In the genomic region with DNA sequence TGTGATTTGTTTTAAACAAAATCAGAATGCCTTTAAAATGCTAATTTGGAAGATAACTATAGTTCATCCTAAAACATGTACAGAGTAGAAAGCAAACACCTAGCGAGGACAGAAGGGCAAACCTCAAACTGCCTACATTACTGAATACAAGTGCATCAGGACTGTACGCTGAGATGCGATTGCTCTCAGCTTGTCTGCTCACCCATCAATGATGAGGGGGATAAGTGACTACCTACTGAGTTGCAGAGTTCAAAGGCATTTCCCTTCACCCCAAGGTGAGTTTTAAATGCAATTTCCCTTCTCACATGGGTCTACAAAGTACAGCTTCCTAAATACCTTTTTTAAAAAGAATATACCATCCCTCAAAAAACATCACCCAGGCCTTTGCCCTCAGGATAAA, we compare ENCODE assay signal across 8 cellular contexts. TPM values are rescaled to one million over a fixed set of nuclear protein-coding genes. Genes with fewer than 3 reads are reported as not detected.
DNase-seq lines count a peak whose midpoint lies in the region; ATAC-seq, FAIRE-seq and TF ChIP-seq lines count a peak whose summit lies in the region.

No MANE protein-coding gene starts in this region.

- no peaks in the 10 kb centered on the region for H3K9me2 ChIP-seq in GM23338 (ENCODE audit: insufficient read depth)

- no peaks in the 10 kb centered on the region for H3K9me3 ChIP-seq in endothelial cell of umbilical vein (replicated peaks; ENCODE audit: control insufficient read depth, insufficient read depth, low read length)
- H3K9me3 ChIP-seq in skeletal muscle tissue (ENCODE audit: control insufficient read depth in 3 of 3, low read length in 3 of 3) = no peaks in the 10 kb centered on the region
- no peaks in the 10 kb centered on the region for H3K9me3 ChIP-seq in HAP-1

- H3K4me2 ChIP-seq in GM23338 (peak overlapping the region; percentile 55; the same call in 1 of the 2 replicates), endothelial cell of umbilical vein (ENCODE audit: insufficient read depth, low read length) (peak overlapping the region; percentile 60)

- dilution Hi-C loops in endothelial cell of umbilical vein (cut with MboI; ENCODE audit: extremely low pct_ligation_motif_present, low sequenced_read_pairs) = no loop called here

- H3K9ac ChIP-seq in endothelial cell of umbilical vein (replicated peaks; ENCODE audit: extremely low read depth, insufficient read depth, low read length) (peak overlapping the region; percentile 62), skeletal muscle tissue (ENCODE audit: low read depth in 1 of 3, low read length in 3 of 3) (no peak overlapping the region)

- in situ Hi-C loops in HAP-1 (cut with MboI; ENCODE audit: low sequenced_read_pairs) = no loop called here

- H3F3A ChIP-seq in GM23338 (replicated peaks; ENCODE audit: low read depth) = no peaks in the 10 kb centered on the region

- H3K36me3 ChIP-seq in GM23338 (ENCODE audit: insufficient read depth) (no peaks in the 10 kb centered on the region), endothelial cell of umbilical vein (ENCODE audit: control insufficient read depth in 2 of 2, extremely low read depth in 1 of 2, insufficient read depth in 2 of 2, low read length in 2 of 2) (no peaks in the 10 kb centered on the region), skeletal muscle tissue (ENCODE audit: control insufficient read depth in 3 of 3, insufficient read depth in 3 of 3, low read length in 3 of 3) (no peaks in the 10 kb centered on the region), HAP-1 (replicated peaks) (no peaks in the 10 kb centered on the region)

- no peaks in the 10 kb centered on the region for H3K9me1 ChIP-seq in endothelial cell of umbilical vein (replicated peaks; ENCODE audit: control insufficient read depth, extremely low read depth, insufficient read depth, low read length)

- H4K20me1 ChIP-seq in GM23338 (replicated peaks; ENCODE audit: insufficient read depth) (no peaks in the 10 kb centered on the region), endothelial cell of umbilical vein (replicated peaks; ENCODE audit: control insufficient read depth, extremely low read depth, insufficient read depth, low read length) (no peaks in the 10 kb centered on the region)

- H3K36me3 Mint-ChIP-seq in GM23338 (ENCODE audit: low read depth) = no peaks in the 10 kb centered on the region
- H3K36me3 Mint-ChIP-seq in T-helper 1 cell treated with Interleukin-12 subunit alpha and Interleukin-12 subunit beta and Interleukin-4 antibody, amounts not matched to agents 30 μg/mL and 1 μg/mL, for 36 hours (ENCODE audit: low read depth) = peaks cover 4% of the 10 kb centered on the region

- H3K27ac ChIP-seq in GM23338 (ENCODE audit: low read depth) (0 out of 2 replicates have a peak overlapping the region, but pooled peaks have one; percentile 26), endothelial cell of umbilical vein (ENCODE audit: insufficient read depth, low read depth, low read length) (peak overlapping the region; percentile 96), skeletal muscle tissue (ENCODE audit: low read depth, low read length) (peak overlapping the region; percentile 77)

- no peak overlapping the region for H3K27ac Mint-ChIP-seq in GM23338
- H3K27ac Mint-ChIP-seq in T-helper 1 cell treated with Interleukin-12 subunit alpha and Interleukin-12 subunit beta and Interleukin-4 antibody, amounts not matched to agents 30 μg/mL and 1 μg/mL, for 36 hours = peak overlapping the region; percentile 92

- H3K9me3 Mint-ChIP-seq in GM23338 = no peaks in the 10 kb centered on the region
- H3K9me3 Mint-ChIP-seq in T-helper 1 cell treated with Interleukin-12 subunit alpha and Interleukin-12 subunit beta and Interleukin-4 antibody, amounts not matched to agents 30 μg/mL and 1 μg/mL, for 36 hours = no peaks in the 10 kb centered on the region

- H3K4me1 ChIP-seq in GM23338 (ENCODE audit: insufficient read depth) (peaks cover 26% of the 10 kb centered on the region; the same call in 1 of the 2 replicates), endothelial cell of umbilical vein (ENCODE audit: control insufficient read depth, extremely low read depth, insufficient read depth, low read length) (peaks cover 44% of the 10 kb centered on the region), skeletal muscle tissue (ENCODE audit: control insufficient read depth in 3 of 3, insufficient read depth in 3 of 3, low read length in 3 of 3) (peaks cover 8 to 25% (median 13%) of the 10 kb centered on the region in 3 donors), HAP-1 (peaks cover 4% of the 10 kb centered on the region)

- no peak overlapping the region for H3K4me3 ChIP-seq in GM23338
- H3K4me3 ChIP-seq in endothelial cell of umbilical vein (replicated peaks in 1 of 3; ENCODE audit: insufficient read depth in 1 of 3, low read depth in 1 of 3, low read length in 3 of 3) = no peak overlapping the region
- H3K4me3 ChIP-seq in skeletal muscle tissue (ENCODE audit: low read length in 3 of 3) = no peak overlapping the region
- no peak overlapping the region for H3K4me3 ChIP-seq in HAP-1

- ATAC-seq in GM23338 (no peak), HG02798 (IDR thresholded peaks at IDR 0.05; ENCODE audit: poor library complexity, unreplicated experiment) (no peak)

- CTCF ChIA-PET in endothelial cell of umbilical vein (lab: Charles Lee) = interaction anchor here (0.6 to 1.8 kb wide), 7 partner anchors 19 to 452 kb away, joined by 3 to 7 read pairs (median 3); a partner anchor contains a TSS

- H3K79me2 ChIP-seq in GM23338 (replicated peaks; ENCODE audit: insufficient read depth) (no peaks in the 10 kb centered on the region), endothelial cell of umbilical vein (ENCODE audit: control insufficient read depth, insufficient read depth, low read length) (no peaks in the 10 kb centered on the region)

- no peak overlapping the region for H3K4me3 Mint-ChIP-seq in GM23338
- peak overlapping the region; percentile 56 for H3K4me3 Mint-ChIP-seq in T-helper 1 cell treated with Interleukin-12 subunit alpha and Interleukin-12 subunit beta and Interleukin-4 antibody, amounts not matched to agents 30 μg/mL and 1 μg/mL, for 36 hours

- DNase-seq in GM23338 (ENCODE audit: low spot score) = no peak
- no peak for DNase-seq in endothelial cell of umbilical vein (ENCODE audit: low read depth, low spot score)
- DNase-seq in midbrain (lab: John Stamatoyannopoulos, UW) = no peak
- no peak for DNase-seq in HAP-1 (ENCODE audit: low spot score in 2 of 2)
- DNase-seq in D341Med (ENCODE audit: low spot score) = no peak

- BruUV-seq in endothelial cell of umbilical vein (replicated peaks; lab: Mats Ljungman, UMichigan) = TSS peak; percentile 91

- intact Hi-C loops in endothelial cell of umbilical vein (cut with micrococcal nuclease) = loop anchor here (1.0 to 5.0 kb wide), 13 partner anchors 19 to 451 kb away; a partner anchor contains a TSS

- H3K4me1 Mint-ChIP-seq in GM23338 = peaks cover 27% of the 10 kb centered on the region
- peaks cover 54% of the 10 kb centered on the region for H3K4me1 Mint-ChIP-seq in T-helper 1 cell treated with Interleukin-12 subunit alpha and Interleukin-12 subunit beta and Interleukin-4 antibody, amounts not matched to agents 30 μg/mL and 1 μg/mL, for 36 hours (ENCODE audit: low read depth)

- H2AFZ ChIP-seq in GM23338 (peak overlapping the region; percentile 57; the same call in 1 of the 2 replicates), endothelial cell of umbilical vein (ENCODE audit: low read depth, low read length) (no peak overlapping the region)

- no peak for TF ChIP-seq CTCF in GM23338 (conservative IDR thresholded peaks at IDR 0.05; ENCODE audit: low read depth in 2 of 2)
- no peak for TF ChIP-seq CTCF in endothelial cell of umbilical vein (IDR thresholded peaks at IDR 0.05; ENCODE audit: extremely low read depth in 1 of 2, insufficient read depth in 1 of 2, low read depth in 1 of 2, low read length in 2 of 2)

- peak; percentile 54 for TF ChIP-seq POLR2A in endothelial cell of umbilical vein (IDR thresholded peaks at IDR 0.05; ENCODE audit: low read depth, low read length)

- POLR2A ChIA-PET in endothelial cell of umbilical vein (lab: Charles Lee) = interaction anchor here (0.6 to 4.9 kb wide), 2 partner anchors 53 to 320 kb away, joined by 5 to 20 read pairs; a partner anchor contains a TSS

- FAIRE-seq in endothelial cell of umbilical vein (lab: Jason Lieb, UNC) = no peak

- peaks cover 8% of the 10 kb centered on the region for H3K27me3 Mint-ChIP-seq in GM23338 (ENCODE audit: insufficient read depth, low read depth, poor library complexity)
- no peaks in the 10 kb centered on the region for H3K27me3 Mint-ChIP-seq in T-helper 1 cell treated with Interleukin-12 subunit alpha and Interleukin-12 subunit beta and Interleukin-4 antibody, amounts not matched to agents 30 μg/mL and 1 μg/mL, for 36 hours (ENCODE audit: low read depth)

- H3K27me3 ChIP-seq in GM23338 (ENCODE audit: insufficient read depth) = no peaks in the 10 kb centered on the region
- H3K27me3 ChIP-seq in endothelial cell of umbilical vein (ENCODE audit: control insufficient read depth in 2 of 2, insufficient read depth in 2 of 2, low read length in 2 of 2) = no peaks in the 10 kb centered on the region
- no peaks in the 10 kb centered on the region for H3K27me3 ChIP-seq in skeletal muscle tissue (ENCODE audit: control insufficient read depth in 3 of 3, insufficient read depth in 3 of 3, low read length in 3 of 3)
- H3K27me3 ChIP-seq in HAP-1 (ENCODE audit: low read depth) = no peaks in the 10 kb centered on the region

TF ChIP-seq in GM23338, 12 proteins besides CTCF, POLR2A, EP300 and RAD21:
- TF ChIP-seq STAT1 (IDR thresholded peaks at IDR 0.05; ENCODE audit: unreplicated experiment) (no peak), POLR2AphosphoS5 (IDR thresholded peaks at IDR 0.05; ENCODE audit: low read depth) (no peak)

TF ChIP-seq in endothelial cell of umbilical vein, 7 proteins besides CTCF, POLR2A, EP300 and RAD21 (continues in another document):
- no peak for TF ChIP-seq JUN (IDR thresholded peaks at IDR 0.05; ENCODE audit: borderline replicate concordance, insufficient read depth, insufficient read length, low read depth)
- TF ChIP-seq GATA2 (IDR thresholded peaks at IDR 0.05; ENCODE audit: insufficient read depth, insufficient read length, low read depth, low read length) = no peak
- TF ChIP-seq FOS (IDR thresholded peaks at IDR 0.05; ENCODE audit: borderline replicate concordance, insufficient read depth, low read length) = no peak

RNA-seq across cellular contexts. Expression of a gene that starts 52.9 kb away (rescaled TPM):
- total RNA-seq in GM23338 (2014; rRNA removed; shearing (Covaris generic)) = 19.3 and 21.6 TPM in 2 replicates
- polyA plus RNA-seq in GM23338 (2016; fragmentation: Nextera tagmentation; extraction: Ambion mirVana) (11.6 and 11.7 TPM in 2 replicates), endothelial cell of umbilical vein (13.8 and 14.1 TPM in 2 replicates)
- total RNA-seq in endothelial cell of umbilical vein (26.8 and 30.8 TPM in 2 replicates), skeletal muscle tissue (9.9 TPM)
- polyA plus RNA-seq in endothelial cell of umbilical vein (2011; cell fraction: cytosol; rRNA removed) = 9.5 and 10.7 TPM in 2 replicates
- polyA plus RNA-seq in endothelial cell of umbilical vein (2011; cell fraction: nucleus; rRNA removed) = 12.0 and 13.5 TPM in 2 replicates
- polyA plus RNA-seq in endothelial cell of umbilical vein (2012) = 15.9 and 23.2 TPM in 2 replicates
- 12.6 and 18.0 TPM in 2 replicates for polyA minus RNA-seq in endothelial cell of umbilical vein
- polyA minus RNA-seq in endothelial cell of umbilical vein (2011; cell fraction: cytosol; rRNA and poly(A)+ RNA removed) = 6.0 TPM
- 23.9 and 38.3 TPM in 2 replicates for polyA minus RNA-seq in endothelial cell of umbilical vein (2011; cell fraction: nucleus; rRNA and poly(A)+ RNA removed)

Comparison
In these comparisons a context has a peak if more than half of its experiments do, and no peak if none do; other contexts are left out.
1. H3K27ac ChIP-seq: peak in every context shown above with its lines; median percentile 96 in endothelial cell of umbilical vein; 77 in skeletal muscle tissue; 26 in GM23338.